ENCODE assay signal across 8 cellular contexts in genomic region chr1:169529068-169529642, GRCh38. TPM values are rescaled to one million over a fixed set of nuclear protein-coding genes. Genes with fewer than 3 reads are reported as not detected.
A peak's percentile ranks its signal among the peaks of the same experiment; 100 is the strongest.
DNase-seq lines count a peak whose midpoint lies in the region; ATAC-seq and TF ChIP-seq lines count a peak whose summit lies in the region.

No MANE protein-coding gene starts in this region.

- POLR2A ChIA-PET in SK-N-SH (lab: Yijun Ruan, JAX) = no interaction called here
- POLR2A ChIA-PET in PC-9 (lab: Charles Lee; ENCODE audit: unreplicated experiment) = interaction anchor here (0.6 kb wide), 3 partner anchors 32 to 194 kb away, joined by 3 to 5 read pairs (median 3); partner anchors contain the start of gene SLC19A2

- intact Hi-C loops in PC-9 (cut with micrococcal nuclease; ENCODE audit: unreplicated experiment) (loop anchor here (1.0 kb wide), 2 partner anchors 10 to 43 kb away; no protein-coding TSS in a partner anchor), upper lobe of right lung (cut with DNase I) (no loop called here)

- no TSS peak for BruUV-seq in PC-9 (replicated peaks; lab: Mats Ljungman, UMichigan)

- no peak overlapping the region for H2AFZ ChIP-seq in SK-N-SH (ENCODE audit: low read depth)
- H2AFZ ChIP-seq in PC-9 = 0 out of 2 replicates have a peak overlapping the region, but pooled peaks have one; percentile 7

- H3K4me3 ChIP-seq in SK-N-SH (ENCODE audit: low read depth in 2 of 2, low read length in 1 of 2) = no peak overlapping the region
- peak overlapping the region; percentile 41; the same call in 1 of the 2 replicates for H3K4me3 ChIP-seq in PC-9
- no peak overlapping the region for H3K4me3 ChIP-seq in iPS DF 6.9 (ENCODE audit: low read length)
- peak overlapping the region; percentile 6 for H3K4me3 ChIP-seq in upper lobe of right lung

- H3K36me3 ChIP-seq in SK-N-SH (replicated peaks in 1 of 2; ENCODE audit: control insufficient read depth in 1 of 2, insufficient read depth in 2 of 2, low read length in 1 of 2) (no peaks in the 10 kb centered on the region), PC-9 (ENCODE audit: low read depth) (no peaks in the 10 kb centered on the region), iPS DF 6.9 (ENCODE audit: control insufficient read depth, insufficient read depth, low read length) (no peaks in the 10 kb centered on the region), upper lobe of right lung (no peaks in the 10 kb centered on the region)

- 34% methylated on average over 3 of the region's 3 CpGs for WGBS in SK-N-SH (ENCODE audit: low lambda C conversion rate)
- WGBS in iPS DF 6.9 (ENCODE audit: insufficient coverage, insufficient read length) = no CpG with 5 or more reads among the region's 3 CpGs

- no peaks in the 10 kb centered on the region for H3K79me2 ChIP-seq in SK-N-SH (ENCODE audit: insufficient read depth)
- no peaks in the 10 kb centered on the region for H3K79me2 ChIP-seq in PC-9 (ENCODE audit: low read depth)

- CTCF ChIA-PET in SK-N-SH (lab: Yijun Ruan, JAX) = interaction anchor here (1.0 kb wide), 1 partner anchor 106 kb away, joined by 3 read pairs; no protein-coding TSS in a partner anchor
- CTCF ChIA-PET in PC-9 (lab: Charles Lee) = interaction anchor here (0.8 kb wide), 1 partner anchor 19 kb away, joined by 3 read pairs; no protein-coding TSS in a partner anchor

- H3K9me2 ChIP-seq in SK-N-SH (no peaks in the 10 kb centered on the region), PC-9 (ENCODE audit: insufficient read depth) (no peaks in the 10 kb centered on the region)

- H3K4me1 ChIP-seq in SK-N-SH (ENCODE audit: control insufficient read depth in 1 of 2, insufficient read depth in 2 of 2, low read depth in 1 of 2, low read length in 1 of 2) = no peaks in the 10 kb centered on the region; a peak in 1 of 4 replicates
- H3K4me1 ChIP-seq in PC-9 (replicated peaks; ENCODE audit: insufficient read depth) = peaks cover 41% of the 10 kb centered on the region
- no peaks in the 10 kb centered on the region; the same call in 1 of the 2 replicates for H3K4me1 ChIP-seq in iPS DF 6.9 (ENCODE audit: control insufficient read depth, insufficient read depth, low read length)
- H3K4me1 ChIP-seq in upper lobe of right lung = no peaks in the 10 kb centered on the region

- H3K9ac ChIP-seq in SK-N-SH = no peak overlapping the region

- DNase-seq in SK-N-SH (no peak), PC-9 (peak; percentile 76 to 97), iPS DF 6.9 (ENCODE audit: low read depth, low spot score) (peak; percentile 75), upper lobe of right lung (no peak), SHP77 treated with DMSO at 0.1 percent for 48 hours (lab: John Stamatoyannopoulos, UW) (no peak)

- H3K4me2 ChIP-seq in SK-N-SH (no peak overlapping the region), PC-9 (peak overlapping the region; percentile 69)

- H3F3A ChIP-seq in SK-N-SH (replicated peaks; ENCODE audit: insufficient read depth) (no peaks in the 10 kb centered on the region), PC-9 (ENCODE audit: insufficient read depth, low read depth) (peaks cover 12% of the 10 kb centered on the region)

- H3K27ac ChIP-seq in SK-N-SH (ENCODE audit: low read depth in 2 of 2, low read length in 1 of 2) (no peak overlapping the region), PC-9 (peak overlapping the region; percentile 89), iPS DF 6.9 (ENCODE audit: low read length) (no peak overlapping the region), upper lobe of right lung (peak overlapping the region; percentile 75)

- H3K27me3 ChIP-seq in SK-N-SH (ENCODE audit: insufficient read depth) = no peaks in the 10 kb centered on the region
- no peaks in the 10 kb centered on the region for H3K27me3 ChIP-seq in PC-9 (ENCODE audit: insufficient read depth, low read depth)
- no peaks in the 10 kb centered on the region for H3K27me3 ChIP-seq in iPS DF 6.9 (ENCODE audit: control insufficient read depth, insufficient read depth, low read length)
- H3K27me3 ChIP-seq in upper lobe of right lung = no peaks in the 10 kb centered on the region

- H4K20me1 ChIP-seq in SK-N-SH (ENCODE audit: insufficient read depth) (no peaks in the 10 kb centered on the region), PC-9 (ENCODE audit: insufficient read depth) (no peaks in the 10 kb centered on the region)

- no peak for TF ChIP-seq RAD21 in SK-N-SH (IDR thresholded peaks at IDR 0.05; ENCODE audit: low read length)

- no peaks in the 10 kb centered on the region for H3K9me3 ChIP-seq in SK-N-SH
- no peaks in the 10 kb centered on the region for H3K9me3 ChIP-seq in PC-9 (ENCODE audit: insufficient read depth, low read depth)
- no peaks in the 10 kb centered on the region for H3K9me3 ChIP-seq in iPS DF 6.9 (ENCODE audit: control insufficient read depth, insufficient read depth, low read length)
- H3K9me3 ChIP-seq in upper lobe of right lung = no peaks in the 10 kb centered on the region

- no peak for TF ChIP-seq CTCF in SK-N-SH (IDR thresholded peaks at IDR 0.05)
- TF ChIP-seq CTCF in PC-9 (conservative IDR thresholded peaks at IDR 0.05) = no peak
- TF ChIP-seq CTCF in upper lobe of right lung (IDR thresholded peaks at IDR 0.05) = no peak

- no peak for TF ChIP-seq EP300 in SK-N-SH (IDR thresholded peaks at IDR 0.05; ENCODE audit: borderline replicate concordance in 1 of 2, low read depth in 1 of 2, low read length in 1 of 2)

- ATAC-seq in SK-N-SH treated with all-trans-retinoic acid at 6 μM for 48 hours (peak; percentile 71), upper lobe of right lung (peak; percentile 92), HG02973 (IDR thresholded peaks at IDR 0.05; ENCODE audit: unreplicated experiment) (no peak), GM21515 (IDR thresholded peaks at IDR 0.05; ENCODE audit: unreplicated experiment) (no peak)

TF ChIP-seq in SK-N-SH treated with all-trans-retinoic acid at 6 μM for 48 hours, 23 proteins besides CTCF, POLR2A, EP300 and RAD21 (continues in another document):
- TF ChIP-seq CSDC2 (CRISPR knock-in tag; IDR thresholded peaks at IDR 0.05) (no peak), BACH2 (CRISPR knock-in tag; IDR thresholded peaks at IDR 0.05; ENCODE audit: borderline replicate concordance) (no peak), ZNF70 (CRISPR knock-in tag; IDR thresholded peaks at IDR 0.05) (no peak), RARB (CRISPR knock-in tag; IDR thresholded peaks at IDR 0.05) (no peak), OSR1 (CRISPR knock-in tag; IDR thresholded peaks at IDR 0.05) (no peak), ISL1 (CRISPR knock-in tag; IDR thresholded peaks at IDR 0.05) (no peak), ESRRG (CRISPR knock-in tag; IDR thresholded peaks at IDR 0.05) (no peak), ZNF8 (CRISPR knock-in tag; IDR thresholded peaks at IDR 0.05) (no peak), PPARA (CRISPR knock-in tag; IDR thresholded peaks at IDR 0.05; ENCODE audit: borderline replicate concordance) (no peak), TOX (CRISPR knock-in tag; IDR thresholded peaks at IDR 0.05; ENCODE audit: borderline replicate concordance) (no peak)

TF ChIP-seq in SK-N-SH, 30 proteins besides CTCF, POLR2A, EP300 and RAD21:
- TF ChIP-seq USF1 (IDR thresholded peaks at IDR 0.05; ENCODE audit: borderline replicate concordance, low read depth) (no peak), FOXJ3 (CRISPR knock-in tag; IDR thresholded peaks at IDR 0.05) (no peak), RFX5 (IDR thresholded peaks at IDR 0.05; ENCODE audit: low read length) (no peak), USF2 (IDR thresholded peaks at IDR 0.05; ENCODE audit: borderline replicate concordance, low read depth, low read length) (no peak), CHD2 (IDR thresholded peaks at IDR 0.05; ENCODE audit: low read length, partially characterized antibody) (no peak), PBX3 (IDR thresholded peaks at IDR 0.05) (no peak), RCOR1 (IDR thresholded peaks at IDR 0.05; ENCODE audit: low read length) (no peak)

RNA-seq across cellular contexts. Expression of gene SLC19A2, which starts 43.4 kb away (rescaled TPM):
- 3.4 and 5.5 TPM in 2 replicates for polyA plus RNA-seq in SK-N-SH (2012; rRNA removed)
- polyA plus RNA-seq in SK-N-SH (2012; cell fraction: cytosol; rRNA removed) = 3.9 and 4.3 TPM in 2 replicates
- 2.7 and 6.1 TPM in 2 replicates for polyA plus RNA-seq in SK-N-SH (2012; cell fraction: nucleus; rRNA removed)
- 3.9 and 4.9 TPM in 2 replicates for total RNA-seq in PC-9 (2021)
- 12.8 TPM for total RNA-seq in upper lobe of right lung

RNA-seq across cellular contexts. Expression of gene F5, which starts 57.1 kb away (rescaled TPM):
- under 0.01 TPM in 1 of 2 replicates, not detected in the other for polyA plus RNA-seq in SK-N-SH (2012; rRNA removed)
- polyA plus RNA-seq in SK-N-SH (2012; cell fraction: cytosol; rRNA removed) = 0.01 TPM in 2 replicates
- 0.01 and 0.02 TPM in 2 replicates for polyA plus RNA-seq in SK-N-SH (2012; cell fraction: nucleus; rRNA removed)
- total RNA-seq in PC-9 (2021) = not detected in 2 replicates
- total RNA-seq in upper lobe of right lung = 1.6 TPM

Comparison
In these comparisons a context has a peak if more than half of its experiments do, and no peak if none do; other contexts are left out.
1. ATAC-seq: peak in SK-N-SH treated with all-trans-retinoic acid at 6 μM for 48 hours (single experiment) and upper lobe of right lung (single experiment); none in HG02973 (single experiment) and GM21515 (single experiment).
2. DNase-seq: peak in PC-9 (2 of 2) and iPS DF 6.9 (single experiment); none in SK-N-SH (single experiment), upper lobe of right lung (single experiment) and SHP77 treated with DMSO at 0.1 percent for 48 hours (single experiment).
3. H3K27ac ChIP-seq: peak in PC-9 (single experiment) and upper lobe of right lung (single experiment); none in SK-N-SH (0 of 2) and iPS DF 6.9 (single experiment).
4. H3K4me3 ChIP-seq: peak in PC-9 (single experiment) and upper lobe of right lung (single experiment); none in SK-N-SH (0 of 2) and iPS DF 6.9 (single experiment).